Comparison of ENCODE assay signal across 9 cellular contexts in genomic region chr1:64471218-64471719, GRCh38. TPM values are rescaled to one million over a fixed set of nuclear protein-coding genes. Genes with fewer than 3 reads are reported as not detected.
DNase-seq lines count a peak whose midpoint lies in the region; ATAC-seq and FAIRE-seq lines count a peak whose summit lies in the region.
"Had no signal": no experiment of that assay in that cellular context is flagged by ENCODE, and none has a peak within 500 bp of the region (broad histone marks: within the 10 kb centered on the region; RNA-seq: fewer than 3 reads in every experiment).

No MANE protein-coding gene starts in this region.

- no peak overlapping the region for H3K23ac ChIP-seq in neuronal stem cell (ENCODE audit: low read depth, low read length, poor library complexity)

- no peak overlapping the region for H2AK5ac ChIP-seq in neuronal stem cell (ENCODE audit: low read depth, low read length)

- H2AFZ ChIP-seq in neuronal stem cell (ENCODE audit: low read length), result peak overlapping the region; percentile 97

- peaks cover 14 to 30% of the 10 kb centered on the region in 2 donors for H3K4me1 ChIP-seq in neuronal stem cell (ENCODE audit: control insufficient read depth in 2 of 2, insufficient read depth in 1 of 2, low read depth in 1 of 2, low read length in 2 of 2)

- peaks cover 0 to 17% of the 10 kb centered on the region in 2 donors for H3K36me3 ChIP-seq in neuronal stem cell (replicated peaks in 1 of 2; ENCODE audit: control insufficient read depth in 2 of 2, insufficient read depth in 2 of 2, low read length in 2 of 2)

- H3K14ac ChIP-seq in neuronal stem cell (ENCODE audit: low read length), result no peak overlapping the region

- no peak overlapping the region for H2BK120ac ChIP-seq in neuronal stem cell (ENCODE audit: low read depth, low read length)

- H2BK5ac ChIP-seq in neuronal stem cell (ENCODE audit: low read length), result no peak overlapping the region

- DNase-seq in 8988T (peak; percentile 53), HCEC 1CT (peak; percentile 32), frontal cortex (ENCODE audit: low spot score in 2 of 2) (peak; percentile 31 to 42), neuronal stem cell (ENCODE audit: low spot score) (peak; percentile 48), HPDE6-E6E7 (ENCODE audit: extremely low spot score) (no peak)
- peak; percentile 57 for DNase-seq in activated CD8-positive, alpha-beta memory T cell treated with anti-CD3 and anti-CD28 coated beads, Interleukin-2, amount 50 U/mL, for 48 hours

- no peak overlapping the region for H2BK15ac ChIP-seq in neuronal stem cell (ENCODE audit: low read length)

- ATAC-seq in HG03135 (IDR thresholded peaks at IDR 0.05; ENCODE audit: unreplicated experiment), result no peak
- ATAC-seq in GM19467 (IDR thresholded peaks at IDR 0.05; ENCODE audit: unreplicated experiment), result no peak

- H3K18ac ChIP-seq in neuronal stem cell (ENCODE audit: low read length), result peak overlapping the region; percentile 88

- H4K8ac ChIP-seq in neuronal stem cell (ENCODE audit: low read depth, low read length), result no peak overlapping the region

- no peak overlapping the region for H2BK12ac ChIP-seq in neuronal stem cell (ENCODE audit: low read length)

- no peak overlapping the region for H4K91ac ChIP-seq in neuronal stem cell (ENCODE audit: low read depth, low read length, poor library complexity)

- no peak for FAIRE-seq in frontal cortex (lab: Jason Lieb, UNC)
- FAIRE-seq: GM18507 had no signal

- no CpG with 5 or more reads among the region's 35 CpGs for WGBS in neuronal stem cell (ENCODE audit: extremely low coverage in 2 of 2, insufficient read length in 2 of 2, insufficient replicate concordance in 1 of 2), 2 donors

- no peak overlapping the region for H3K4ac ChIP-seq in neuronal stem cell (ENCODE audit: low read length)

- no peak overlapping the region for H3K27ac ChIP-seq in neuronal stem cell (replicated peaks; ENCODE audit: low read length)

- H3K4me3 ChIP-seq in neuronal stem cell (ENCODE audit: low read length in 2 of 2), result peak overlapping the region; percentile 89 to 96

- H3K4me2 ChIP-seq in neuronal stem cell (ENCODE audit: insufficient read depth, low read length, poor library complexity, severe bottlenecking), result peak overlapping the region; percentile 93

- peaks cover 0 to 8% (median 0%) of the 10 kb centered on the region in 3 experiments for H3K27me3 ChIP-seq in neuronal stem cell (ENCODE audit: control insufficient read depth in 3 of 3, insufficient read depth in 3 of 3, low read depth in 1 of 3, low read length in 3 of 3)

- no peaks in the 10 kb centered on the region for H3K9me3 ChIP-seq in neuronal stem cell (replicated peaks in 1 of 2; ENCODE audit: control insufficient read depth in 2 of 2, insufficient read depth in 1 of 2, low read depth in 1 of 2, low read length in 2 of 2)

- no peaks in the 10 kb centered on the region for H3K79me1 ChIP-seq in neuronal stem cell (ENCODE audit: low read depth, low read length)

- peak overlapping the region; percentile 79 for H3K9ac ChIP-seq in neuronal stem cell (ENCODE audit: low read depth, low read length, poor library complexity)

RNA-seq across cellular contexts. Expression of gene CACHD1, which starts 1.3 kb away (rescaled TPM):
- total RNA-seq in frontal cortex, result 17.5 TPM
- polyA plus RNA-seq in neuronal stem cell (2013, experiment 1 of 2), result 11.5 TPM
- 11.4 TPM for polyA plus RNA-seq in neuronal stem cell (2013, experiment 2 of 2)
